7 cellular contexts compared by ENCODE assay signal in the genomic region with DNA sequence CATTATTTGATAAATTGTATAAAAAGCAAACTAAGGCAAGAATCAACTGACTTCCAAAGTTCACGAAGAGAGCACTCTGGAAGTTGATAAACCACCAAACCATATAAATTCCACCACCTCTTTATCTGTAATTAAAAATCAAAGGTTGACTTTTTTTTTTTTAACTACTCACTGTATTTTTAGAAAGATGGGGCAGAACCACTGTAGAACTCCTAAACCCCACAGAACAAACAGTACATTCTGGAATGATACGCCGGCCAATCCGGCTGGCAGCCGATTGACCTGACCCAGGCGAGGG. TPM values are rescaled to one million over a fixed set of nuclear protein-coding genes. Genes with fewer than 3 reads are reported as not detected.
DNase-seq lines count a peak whose midpoint lies in the region; ATAC-seq lines count a peak whose summit lies in the region.

No MANE protein-coding gene starts in this region.

- H3K27me3 ChIP-seq in HUES6 (ENCODE audit: control insufficient read depth, insufficient read depth, low read length) (no peaks in the 10 kb centered on the region), subcutaneous abdominal adipose tissue (ENCODE audit: control insufficient read depth in 5 of 5, insufficient read depth in 4 of 5, low read length in 5 of 5) (no peaks in the 10 kb centered on the region)

- H3K9ac ChIP-seq in HUES6 (ENCODE audit: low read length) (peak overlapping the region; percentile 68), subcutaneous abdominal adipose tissue (ENCODE audit: low read length in 5 of 5) (peak overlapping the region in 3 of 5 donors; percentile 45 to 57 (median 56))

- peaks cover 38% of the 10 kb centered on the region for H3K4me1 Mint-ChIP-seq in activated T-helper 2 cell treated with anti-CD3 and anti-CD28 coated beads, Interferon-gamma antibody, Interleukin-2, Interleukin-4, amounts not matched to agents 10 μg/mL and 5 μg/mL and 100 μg/mL, durations not matched to agents 14 hours and 24 hours and 36 hours (ENCODE audit: low read depth)
- H3K4me1 Mint-ChIP-seq in immature natural killer cell = peaks cover 30 to 50% of the 10 kb centered on the region in 2 donors

- H3K36me3 Mint-ChIP-seq in activated T-helper 2 cell treated with anti-CD3 and anti-CD28 coated beads, Interferon-gamma antibody, Interleukin-2, Interleukin-4, amounts not matched to agents 10 μg/mL and 5 μg/mL and 100 μg/mL, durations not matched to agents 14 hours and 24 hours and 36 hours (ENCODE audit: low read depth) = peaks cover 35% of the 10 kb centered on the region
- H3K36me3 Mint-ChIP-seq in immature natural killer cell = peaks cover 0 to 8% (median under 1%) of the 10 kb centered on the region in 3 donors

- H3K9me3 ChIP-seq in HUES6 (ENCODE audit: control insufficient read depth, insufficient read depth, low read depth, low read length) = no peaks in the 10 kb centered on the region
- no peaks in the 10 kb centered on the region for H3K9me3 ChIP-seq in subcutaneous abdominal adipose tissue (ENCODE audit: control insufficient read depth in 5 of 5, low read length in 5 of 5)

- H3K9me3 Mint-ChIP-seq in activated T-helper 2 cell treated with anti-CD3 and anti-CD28 coated beads, Interferon-gamma antibody, Interleukin-2, Interleukin-4, amounts not matched to agents 10 μg/mL and 5 μg/mL and 100 μg/mL, durations not matched to agents 14 hours and 24 hours and 36 hours = no peaks in the 10 kb centered on the region
- H3K9me3 Mint-ChIP-seq in immature natural killer cell = no peaks in the 10 kb centered on the region

- peaks cover 12% of the 10 kb centered on the region for H3K4me1 ChIP-seq in HUES6 (ENCODE audit: control insufficient read depth, insufficient read depth, low read length)
- H3K4me1 ChIP-seq in subcutaneous abdominal adipose tissue (ENCODE audit: control insufficient read depth in 5 of 5, insufficient read depth in 5 of 5, low read length in 5 of 5) = peaks cover 0 to 30% (median 22%) of the 10 kb centered on the region in 5 donors

- H3K36me3 ChIP-seq in HUES6 (ENCODE audit: control insufficient read depth, insufficient read depth, low read length) (peaks cover 37% of the 10 kb centered on the region), subcutaneous abdominal adipose tissue (ENCODE audit: control insufficient read depth in 5 of 5, insufficient read depth in 5 of 5, low read length in 5 of 5) (peaks cover 9 to 14% (median 10%) of the 10 kb centered on the region in 5 donors)

- DNase-seq in activated T-helper 2 cell treated with anti-CD3 and anti-CD28 coated beads, Interferon-gamma antibody, Interleukin-2, Interleukin-4, amounts not matched to agents 10 μg/mL and 5 μg/mL and 100 μg/mL, durations not matched to agents 14 hours and 24 hours and 36 hours (ENCODE audit: low spot score) = no peak
- no peak for DNase-seq in immature natural killer cell
- DNase-seq in NCI-H510A (lab: John Stamatoyannopoulos, UW) = no peak
- DNase-seq in stimulated activated CD4-positive, alpha-beta T cell treated with anti-CD3 and anti-CD28 coated beads, Interleukin-15, amount 100 ng/mL, for 24 hours = no peak

- intact Hi-C loops in activated T-helper 2 cell treated with anti-CD3 and anti-CD28 coated beads, Interferon-gamma antibody, Interleukin-2, Interleukin-4, amounts not matched to agents 10 μg/mL and 5 μg/mL and 100 μg/mL, durations not matched to agents 14 hours and 24 hours and 36 hours (cut with micrococcal nuclease) = loop anchor here (1.0 kb wide), 2 partner anchors 23 to 67 kb away; partner anchors contain the start of genes HMMR and NUDCD2

- H3K27ac Mint-ChIP-seq in activated T-helper 2 cell treated with anti-CD3 and anti-CD28 coated beads, Interferon-gamma antibody, Interleukin-2, Interleukin-4, amounts not matched to agents 10 μg/mL and 5 μg/mL and 100 μg/mL, durations not matched to agents 14 hours and 24 hours and 36 hours = peak overlapping the region; percentile 77
- peak overlapping the region; percentile 86 to 94 (median 91) for H3K27ac Mint-ChIP-seq in immature natural killer cell

- peak overlapping the region; percentile 92 for H3K4me3 Mint-ChIP-seq in activated T-helper 2 cell treated with anti-CD3 and anti-CD28 coated beads, Interferon-gamma antibody, Interleukin-2, Interleukin-4, amounts not matched to agents 10 μg/mL and 5 μg/mL and 100 μg/mL, durations not matched to agents 14 hours and 24 hours and 36 hours (ENCODE audit: low read depth)
- peak overlapping the region; percentile 85 to 95 (median 91) for H3K4me3 Mint-ChIP-seq in immature natural killer cell

- H3K27me3 Mint-ChIP-seq in activated T-helper 2 cell treated with anti-CD3 and anti-CD28 coated beads, Interferon-gamma antibody, Interleukin-2, Interleukin-4, amounts not matched to agents 10 μg/mL and 5 μg/mL and 100 μg/mL, durations not matched to agents 14 hours and 24 hours and 36 hours (ENCODE audit: low read depth) = peaks cover 10% of the 10 kb centered on the region
- peaks cover 5 to 6% (median 6%) of the 10 kb centered on the region in 3 donors for H3K27me3 Mint-ChIP-seq in immature natural killer cell (ENCODE audit: low read depth in 3 of 3)

- H3K27ac ChIP-seq in HUES6 (ENCODE audit: low read depth, low read length) (peak overlapping the region; percentile 83), subcutaneous abdominal adipose tissue (ENCODE audit: low read depth, low read length) (peak overlapping the region; percentile 95)

- no peak for ATAC-seq in GM19035 (IDR thresholded peaks at IDR 0.05; ENCODE audit: unreplicated experiment)

- H3K4me3 ChIP-seq in HUES6 (ENCODE audit: low read depth, low read length) = peak overlapping the region; percentile 66
- H3K4me3 ChIP-seq in subcutaneous abdominal adipose tissue (ENCODE audit: low read depth in 1 of 5, low read length in 5 of 5) = peak overlapping the region; percentile 41 to 94 (median 84)

RNA-seq across cellular contexts. Expression of gene CCNG1, which starts 0.4 kb away (rescaled TPM):
- total RNA-seq in activated T-helper 2 cell treated with anti-CD3 and anti-CD28 coated beads, Interferon-gamma antibody, Interleukin-2, Interleukin-4, amounts not matched to agents 10 μg/mL and 5 μg/mL and 100 μg/mL, durations not matched to agents 14 hours and 24 hours and 36 hours = 87.8 and 89.4 TPM in 2 replicates
- 100 to 1,000 TPM in 1 of 3 donors, 10 to 100 TPM in 2; 67.5 to 118 (median 92.9) TPM for polyA plus RNA-seq in immature natural killer cell

RNA-seq across cellular contexts. Expression of gene NUDCD2, which starts 22.9 kb away (rescaled TPM):
- 39.6 and 48.0 TPM in 2 replicates for total RNA-seq in activated T-helper 2 cell treated with anti-CD3 and anti-CD28 coated beads, Interferon-gamma antibody, Interleukin-2, Interleukin-4, amounts not matched to agents 10 μg/mL and 5 μg/mL and 100 μg/mL, durations not matched to agents 14 hours and 24 hours and 36 hours
- polyA plus RNA-seq in immature natural killer cell = 10 to 100 TPM; 40.5 to 56.3 (median 43.5) TPM

RNA-seq across cellular contexts. Expression of gene HMMR, which starts 23.5 kb away (rescaled TPM):
- 39.3 and 40.3 TPM in 2 replicates for total RNA-seq in activated T-helper 2 cell treated with anti-CD3 and anti-CD28 coated beads, Interferon-gamma antibody, Interleukin-2, Interleukin-4, amounts not matched to agents 10 μg/mL and 5 μg/mL and 100 μg/mL, durations not matched to agents 14 hours and 24 hours and 36 hours
- 1 to 10 TPM in 1 of 3 donors, under 1 TPM in 1, not detected in 1; 0.98 to 1.4 TPM for polyA plus RNA-seq in immature natural killer cell
